In the genomic region with DNA sequence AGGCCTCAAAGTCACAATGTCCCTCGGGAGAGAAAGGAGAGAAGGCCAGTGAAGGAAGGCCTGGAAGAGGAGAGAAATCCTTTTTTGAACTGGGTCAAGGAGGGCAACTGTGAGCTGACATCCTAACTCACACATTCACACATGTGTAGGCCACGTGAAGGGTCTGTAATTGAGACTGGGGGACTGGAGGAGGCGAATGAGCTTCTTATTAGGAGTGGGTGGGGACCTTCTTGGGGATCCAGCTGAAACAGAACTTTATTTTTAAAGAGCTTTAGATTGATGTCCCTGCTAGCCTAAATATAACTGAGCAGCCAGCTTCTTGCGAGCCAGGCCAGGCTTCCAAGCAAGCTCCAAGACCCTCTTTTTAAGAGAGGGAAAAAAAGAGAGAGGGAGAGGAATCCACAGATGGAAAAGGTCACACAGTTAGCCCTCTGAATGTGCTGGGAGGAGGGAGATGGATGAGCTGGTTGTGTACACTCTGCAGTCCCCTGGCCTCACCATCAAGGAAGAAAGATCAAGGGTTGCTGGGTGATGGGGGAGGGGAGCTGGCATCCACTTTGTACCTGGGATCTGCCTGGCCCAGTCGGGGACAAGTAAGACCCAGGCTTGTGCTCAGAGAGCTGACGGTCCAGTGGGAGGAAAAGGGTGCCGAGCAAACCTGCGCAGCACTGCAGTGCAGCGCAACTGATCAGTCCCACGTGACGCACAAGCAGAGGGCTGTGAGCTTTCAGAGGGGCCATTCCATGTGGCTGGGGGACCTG, we compare ENCODE assay signal across 1 cellular context.
TF ChIP-seq lines count a peak whose summit lies in the region.

No MANE protein-coding gene starts in this region.

TF ChIP-seq in HepG2, 621 proteins besides CTCF, POLR2A, EP300 and RAD21 (continued from another document and continues in another):
- no peak for TF ChIP-seq KLF12 (CRISPR knock-in tag; IDR thresholded peaks at IDR 0.05; ENCODE audit: borderline replicate concordance)
- TF ChIP-seq FLYWCH1 (CRISPR knock-in tag; IDR thresholded peaks at IDR 0.05), result no peak
- no peak for TF ChIP-seq ZNF781 (CRISPR knock-in tag; IDR thresholded peaks at IDR 0.05; ENCODE audit: borderline replicate concordance, not compliant biosample characterization)
- TF ChIP-seq, protein P1, sequence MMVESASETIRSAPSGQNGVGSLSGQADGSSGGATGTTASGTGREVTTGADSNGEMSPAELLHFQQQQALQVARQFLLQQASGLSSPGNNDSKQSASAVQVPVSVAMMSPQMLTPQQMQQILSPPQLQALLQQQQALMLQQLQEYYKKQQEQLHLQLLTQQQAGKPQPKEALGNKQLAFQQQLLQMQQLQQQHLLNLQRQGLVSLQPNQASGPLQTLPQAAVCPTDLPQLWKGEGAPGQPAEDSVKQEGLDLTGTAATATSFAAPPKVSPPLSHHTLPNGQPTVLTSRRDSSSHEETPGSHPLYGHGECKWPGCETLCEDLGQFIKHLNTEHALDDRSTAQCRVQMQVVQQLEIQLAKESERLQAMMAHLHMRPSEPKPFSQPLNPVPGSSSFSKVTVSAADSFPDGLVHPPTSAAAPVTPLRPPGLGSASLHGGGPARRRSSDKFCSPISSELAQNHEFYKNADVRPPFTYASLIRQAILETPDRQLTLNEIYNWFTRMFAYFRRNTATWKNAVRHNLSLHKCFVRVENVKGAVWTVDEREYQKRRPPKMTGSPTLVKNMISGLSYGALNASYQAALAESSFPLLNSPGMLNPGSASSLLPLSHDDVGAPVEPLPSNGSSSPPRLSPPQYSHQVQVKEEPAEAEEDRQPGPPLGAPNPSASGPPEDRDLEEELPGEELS (CRISPR knock-in tag; IDR thresholded peaks at IDR 0.05), result peak; percentile 58
- no peak for TF ChIP-seq EED (CRISPR knock-in tag; IDR thresholded peaks at IDR 0.05)
- TF ChIP-seq FOXK2 (IDR thresholded peaks at IDR 0.05), result no peak
- 0 out of 2 replicates have a peak, but pooled peaks have one; percentile 39 for TF ChIP-seq NCOA1 (CRISPR knock-in tag; IDR thresholded peaks at IDR 0.05)
- TF ChIP-seq ZSCAN20 (CRISPR knock-in tag; IDR thresholded peaks at IDR 0.05; ENCODE audit: borderline replicate concordance), result no peak
- TF ChIP-seq, protein P2, sequence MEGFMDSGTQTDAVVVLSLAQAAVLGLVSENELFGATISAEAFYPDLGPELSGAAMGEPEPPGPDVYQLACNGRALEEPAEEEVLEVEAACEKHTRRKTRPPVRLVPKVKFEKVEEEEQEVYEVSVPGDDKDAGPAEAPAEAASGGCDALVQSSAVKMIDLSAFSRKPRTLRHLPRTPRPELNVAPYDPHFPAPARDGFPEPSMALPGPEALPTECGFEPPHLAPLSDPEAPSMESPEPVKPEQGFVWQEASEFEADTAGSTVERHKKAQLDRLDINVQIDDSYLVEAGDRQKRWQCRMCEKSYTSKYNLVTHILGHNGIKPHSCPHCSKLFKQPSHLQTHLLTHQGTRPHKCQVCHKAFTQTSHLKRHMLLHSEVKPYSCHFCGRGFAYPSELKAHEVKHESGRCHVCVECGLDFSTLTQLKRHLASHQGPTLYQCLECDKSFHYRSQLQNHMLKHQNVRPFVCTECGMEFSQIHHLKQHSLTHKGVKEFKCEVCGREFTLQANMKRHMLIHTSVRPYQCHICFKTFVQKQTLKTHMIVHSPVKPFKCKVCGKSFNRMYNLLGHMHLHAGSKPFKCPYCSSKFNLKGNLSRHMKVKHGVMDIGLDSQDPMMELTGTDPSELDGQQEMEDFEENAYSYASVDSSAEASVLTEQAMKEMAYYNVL (CRISPR knock-in tag; IDR thresholded peaks at IDR 0.05; ENCODE audit: borderline replicate concordance), result peak; percentile 78; the same call in 1 of the 2 replicates
- TF ChIP-seq ZNF543 (CRISPR knock-in tag; IDR thresholded peaks at IDR 0.05), result no peak
- TF ChIP-seq ZNF816 (CRISPR knock-in tag; IDR thresholded peaks at IDR 0.05; ENCODE audit: borderline replicate concordance), result no peak
- TF ChIP-seq, protein P3, sequence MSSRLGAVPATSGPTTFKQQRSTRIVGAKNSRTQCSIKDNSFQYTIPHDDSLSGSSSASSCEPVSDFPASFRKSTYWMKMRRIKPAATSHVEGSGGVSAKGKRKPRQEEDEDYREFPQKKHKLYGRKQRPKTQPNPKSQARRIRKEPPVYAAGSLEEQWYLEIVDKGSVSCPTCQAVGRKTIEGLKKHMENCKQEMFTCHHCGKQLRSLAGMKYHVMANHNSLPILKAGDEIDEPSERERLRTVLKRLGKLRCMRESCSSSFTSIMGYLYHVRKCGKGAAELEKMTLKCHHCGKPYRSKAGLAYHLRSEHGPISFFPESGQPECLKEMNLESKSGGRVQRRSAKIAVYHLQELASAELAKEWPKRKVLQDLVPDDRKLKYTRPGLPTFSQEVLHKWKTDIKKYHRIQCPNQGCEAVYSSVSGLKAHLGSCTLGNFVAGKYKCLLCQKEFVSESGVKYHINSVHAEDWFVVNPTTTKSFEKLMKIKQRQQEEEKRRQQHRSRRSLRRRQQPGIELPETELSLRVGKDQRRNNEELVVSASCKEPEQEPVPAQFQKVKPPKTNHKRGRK (CRISPR knock-in tag; IDR thresholded peaks at IDR 0.05), result no peak
- peak; percentile 48; the same call in 1 of the 2 replicates for TF ChIP-seq NFKB2 (CRISPR knock-in tag; IDR thresholded peaks at IDR 0.05; ENCODE audit: borderline replicate concordance)
- TF ChIP-seq PAF1 (CRISPR knock-in tag; IDR thresholded peaks at IDR 0.05), result no peak
- no peak for TF ChIP-seq TBX2 (CRISPR knock-in tag; IDR thresholded peaks at IDR 0.05; ENCODE audit: borderline replicate concordance)
- no peak for TF ChIP-seq ZNF484 (CRISPR knock-in tag; IDR thresholded peaks at IDR 0.05; ENCODE audit: borderline replicate concordance, low read depth)
- TF ChIP-seq, protein P4, sequence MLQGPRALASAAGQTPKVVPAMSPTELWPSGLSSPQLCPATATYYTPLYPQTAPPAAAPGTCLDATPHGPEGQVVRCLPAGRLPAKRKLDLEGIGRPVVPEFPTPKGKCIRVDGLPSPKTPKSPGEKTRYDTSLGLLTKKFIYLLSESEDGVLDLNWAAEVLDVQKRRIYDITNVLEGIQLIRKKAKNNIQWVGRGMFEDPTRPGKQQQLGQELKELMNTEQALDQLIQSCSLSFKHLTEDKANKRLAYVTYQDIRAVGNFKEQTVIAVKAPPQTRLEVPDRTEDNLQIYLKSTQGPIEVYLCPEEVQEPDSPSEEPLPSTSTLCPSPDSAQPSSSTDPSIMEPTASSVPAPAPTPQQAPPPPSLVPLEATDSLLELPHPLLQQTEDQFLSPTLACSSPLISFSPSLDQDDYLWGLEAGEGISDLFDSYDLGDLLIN (CRISPR knock-in tag; IDR thresholded peaks at IDR 0.05; ENCODE audit: borderline replicate concordance), result no peak
- TF ChIP-seq ZNF552 (CRISPR knock-in tag; IDR thresholded peaks at IDR 0.05; ENCODE audit: borderline replicate concordance), result no peak
- TF ChIP-seq SMAD1 (CRISPR knock-in tag; IDR thresholded peaks at IDR 0.05; ENCODE audit: borderline replicate concordance, low read depth), result no peak
- no peak for TF ChIP-seq ZNF891 (CRISPR knock-in tag; IDR thresholded peaks at IDR 0.05)
- no peak for TF ChIP-seq HNRNPUL1 (IDR thresholded peaks at IDR 0.05; ENCODE audit: low read depth, low read length)
- TF ChIP-seq, protein P5, sequence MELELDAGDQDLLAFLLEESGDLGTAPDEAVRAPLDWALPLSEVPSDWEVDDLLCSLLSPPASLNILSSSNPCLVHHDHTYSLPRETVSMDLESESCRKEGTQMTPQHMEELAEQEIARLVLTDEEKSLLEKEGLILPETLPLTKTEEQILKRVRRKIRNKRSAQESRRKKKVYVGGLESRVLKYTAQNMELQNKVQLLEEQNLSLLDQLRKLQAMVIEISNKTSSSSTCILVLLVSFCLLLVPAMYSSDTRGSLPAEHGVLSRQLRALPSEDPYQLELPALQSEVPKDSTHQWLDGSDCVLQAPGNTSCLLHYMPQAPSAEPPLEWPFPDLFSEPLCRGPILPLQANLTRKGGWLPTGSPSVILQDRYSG (CRISPR knock-in tag; IDR thresholded peaks at IDR 0.05), result no peak
- TF ChIP-seq HNRNPLL (IDR thresholded peaks at IDR 0.05; ENCODE audit: low read depth, low read length, poor library complexity, severe bottlenecking), result no peak
- TF ChIP-seq SAFB2 (CRISPR knock-in tag; IDR thresholded peaks at IDR 0.05; ENCODE audit: borderline replicate concordance, low read depth), result no peak
- no peak for TF ChIP-seq HIVEP1 (CRISPR knock-in tag; IDR thresholded peaks at IDR 0.05)
- TF ChIP-seq, protein P6, sequence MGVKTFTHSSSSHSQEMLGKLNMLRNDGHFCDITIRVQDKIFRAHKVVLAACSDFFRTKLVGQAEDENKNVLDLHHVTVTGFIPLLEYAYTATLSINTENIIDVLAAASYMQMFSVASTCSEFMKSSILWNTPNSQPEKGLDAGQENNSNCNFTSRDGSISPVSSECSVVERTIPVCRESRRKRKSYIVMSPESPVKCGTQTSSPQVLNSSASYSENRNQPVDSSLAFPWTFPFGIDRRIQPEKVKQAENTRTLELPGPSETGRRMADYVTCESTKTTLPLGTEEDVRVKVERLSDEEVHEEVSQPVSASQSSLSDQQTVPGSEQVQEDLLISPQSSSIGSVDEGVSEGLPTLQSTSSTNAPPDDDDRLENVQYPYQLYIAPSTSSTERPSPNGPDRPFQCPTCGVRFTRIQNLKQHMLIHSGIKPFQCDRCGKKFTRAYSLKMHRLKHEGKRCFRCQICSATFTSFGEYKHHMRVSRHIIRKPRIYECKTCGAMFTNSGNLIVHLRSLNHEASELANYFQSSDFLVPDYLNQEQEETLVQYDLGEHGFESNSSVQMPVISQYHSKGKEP (CRISPR knock-in tag; IDR thresholded peaks at IDR 0.05), result no peak
- no peak for TF ChIP-seq ZEB1 (IDR thresholded peaks at IDR 0.05; ENCODE audit: insufficient replicate concordance, low read depth)
- TF ChIP-seq ZNF382 (CRISPR knock-in tag; IDR thresholded peaks at IDR 0.05; ENCODE audit: borderline replicate concordance), result no peak
- no peak for TF ChIP-seq ZFP1 (CRISPR knock-in tag; IDR thresholded peaks at IDR 0.05)
- TF ChIP-seq NFIB (CRISPR knock-in tag; IDR thresholded peaks at IDR 0.05; ENCODE audit: borderline replicate concordance), result no peak
- TF ChIP-seq JUND (CRISPR knock-in tag; IDR thresholded peaks at IDR 0.05), result no peak
- no peak for TF ChIP-seq ZNF605 (CRISPR knock-in tag; IDR thresholded peaks at IDR 0.05)
- TF ChIP-seq, protein P7, sequence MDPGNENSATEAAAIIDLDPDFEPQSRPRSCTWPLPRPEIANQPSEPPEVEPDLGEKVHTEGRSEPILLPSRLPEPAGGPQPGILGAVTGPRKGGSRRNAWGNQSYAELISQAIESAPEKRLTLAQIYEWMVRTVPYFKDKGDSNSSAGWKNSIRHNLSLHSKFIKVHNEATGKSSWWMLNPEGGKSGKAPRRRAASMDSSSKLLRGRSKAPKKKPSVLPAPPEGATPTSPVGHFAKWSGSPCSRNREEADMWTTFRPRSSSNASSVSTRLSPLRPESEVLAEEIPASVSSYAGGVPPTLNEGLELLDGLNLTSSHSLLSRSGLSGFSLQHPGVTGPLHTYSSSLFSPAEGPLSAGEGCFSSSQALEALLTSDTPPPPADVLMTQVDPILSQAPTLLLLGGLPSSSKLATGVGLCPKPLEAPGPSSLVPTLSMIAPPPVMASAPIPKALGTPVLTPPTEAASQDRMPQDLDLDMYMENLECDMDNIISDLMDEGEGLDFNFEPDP (CRISPR knock-in tag; conservative IDR thresholded peaks at IDR 0.05), result 0 out of 2 replicates have a peak, but pooled peaks have one; percentile 65
- TF ChIP-seq, protein P8, sequence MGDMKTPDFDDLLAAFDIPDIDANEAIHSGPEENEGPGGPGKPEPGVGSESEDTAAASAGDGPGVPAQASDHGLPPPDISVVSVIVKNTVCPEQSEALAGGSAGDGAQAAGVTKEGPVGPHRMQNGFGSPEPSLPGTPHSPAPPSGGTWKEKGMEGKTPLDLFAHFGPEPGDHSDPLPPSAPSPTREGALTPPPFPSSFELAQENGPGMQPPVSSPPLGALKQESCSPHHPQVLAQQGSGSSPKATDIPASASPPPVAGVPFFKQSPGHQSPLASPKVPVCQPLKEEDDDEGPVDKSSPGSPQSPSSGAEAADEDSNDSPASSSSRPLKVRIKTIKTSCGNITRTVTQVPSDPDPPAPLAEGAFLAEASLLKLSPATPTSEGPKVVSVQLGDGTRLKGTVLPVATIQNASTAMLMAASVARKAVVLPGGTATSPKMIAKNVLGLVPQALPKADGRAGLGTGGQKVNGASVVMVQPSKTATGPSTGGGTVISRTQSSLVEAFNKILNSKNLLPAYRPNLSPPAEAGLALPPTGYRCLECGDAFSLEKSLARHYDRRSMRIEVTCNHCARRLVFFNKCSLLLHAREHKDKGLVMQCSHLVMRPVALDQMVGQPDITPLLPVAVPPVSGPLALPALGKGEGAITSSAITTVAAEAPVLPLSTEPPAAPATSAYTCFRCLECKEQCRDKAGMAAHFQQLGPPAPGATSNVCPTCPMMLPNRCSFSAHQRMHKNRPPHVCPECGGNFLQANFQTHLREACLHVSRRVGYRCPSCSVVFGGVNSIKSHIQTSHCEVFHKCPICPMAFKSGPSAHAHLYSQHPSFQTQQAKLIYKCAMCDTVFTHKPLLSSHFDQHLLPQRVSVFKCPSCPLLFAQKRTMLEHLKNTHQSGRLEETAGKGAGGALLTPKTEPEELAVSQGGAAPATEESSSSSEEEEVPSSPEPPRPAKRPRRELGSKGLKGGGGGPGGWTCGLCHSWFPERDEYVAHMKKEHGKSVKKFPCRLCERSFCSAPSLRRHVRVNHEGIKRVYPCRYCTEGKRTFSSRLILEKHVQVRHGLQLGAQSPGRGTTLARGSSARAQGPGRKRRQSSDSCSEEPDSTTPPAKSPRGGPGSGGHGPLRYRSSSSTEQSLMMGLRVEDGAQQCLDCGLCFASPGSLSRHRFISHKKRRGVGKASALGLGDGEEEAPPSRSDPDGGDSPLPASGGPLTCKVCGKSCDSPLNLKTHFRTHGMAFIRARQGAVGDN (CRISPR knock-in tag; IDR thresholded peaks at IDR 0.05), result peak; percentile 74
- no peak for TF ChIP-seq ZNF724P (CRISPR knock-in tag; IDR thresholded peaks at IDR 0.05; ENCODE audit: borderline replicate concordance)
- TF ChIP-seq HDAC1 (CRISPR knock-in tag; IDR thresholded peaks at IDR 0.05), result peak; percentile 42; the same call in 1 of the 2 replicates
- TF ChIP-seq, protein P9, sequence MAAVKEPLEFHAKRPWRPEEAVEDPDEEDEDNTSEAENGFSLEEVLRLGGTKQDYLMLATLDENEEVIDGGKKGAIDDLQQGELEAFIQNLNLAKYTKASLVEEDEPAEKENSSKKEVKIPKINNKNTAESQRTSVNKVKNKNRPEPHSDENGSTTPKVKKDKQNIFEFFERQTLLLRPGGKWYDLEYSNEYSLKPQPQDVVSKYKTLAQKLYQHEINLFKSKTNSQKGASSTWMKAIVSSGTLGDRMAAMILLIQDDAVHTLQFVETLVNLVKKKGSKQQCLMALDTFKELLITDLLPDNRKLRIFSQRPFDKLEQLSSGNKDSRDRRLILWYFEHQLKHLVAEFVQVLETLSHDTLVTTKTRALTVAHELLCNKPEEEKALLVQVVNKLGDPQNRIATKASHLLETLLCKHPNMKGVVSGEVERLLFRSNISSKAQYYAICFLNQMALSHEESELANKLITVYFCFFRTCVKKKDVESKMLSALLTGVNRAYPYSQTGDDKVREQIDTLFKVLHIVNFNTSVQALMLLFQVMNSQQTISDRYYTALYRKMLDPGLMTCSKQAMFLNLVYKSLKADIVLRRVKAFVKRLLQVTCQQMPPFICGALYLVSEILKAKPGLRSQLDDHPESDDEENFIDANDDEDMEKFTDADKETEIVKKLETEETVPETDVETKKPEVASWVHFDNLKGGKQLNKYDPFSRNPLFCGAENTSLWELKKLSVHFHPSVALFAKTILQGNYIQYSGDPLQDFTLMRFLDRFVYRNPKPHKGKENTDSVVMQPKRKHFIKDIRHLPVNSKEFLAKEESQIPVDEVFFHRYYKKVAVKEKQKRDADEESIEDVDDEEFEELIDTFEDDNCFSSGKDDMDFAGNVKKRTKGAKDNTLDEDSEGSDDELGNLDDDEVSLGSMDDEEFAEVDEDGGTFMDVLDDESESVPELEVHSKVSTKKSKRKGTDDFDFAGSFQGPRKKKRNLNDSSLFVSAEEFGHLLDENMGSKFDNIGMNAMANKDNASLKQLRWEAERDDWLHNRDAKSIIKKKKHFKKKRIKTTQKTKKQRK (IDR thresholded peaks at IDR 0.05; ENCODE audit: low read length), result no peak
- no peak for TF ChIP-seq ZNF296 (CRISPR knock-in tag; conservative IDR thresholded peaks at IDR 0.05)
- no peak for TF ChIP-seq RFX3 (CRISPR knock-in tag; IDR thresholded peaks at IDR 0.05)
- TF ChIP-seq ATAD3A (CRISPR knock-in tag; IDR thresholded peaks at IDR 0.05), result no peak
